In the genomic region with DNA sequence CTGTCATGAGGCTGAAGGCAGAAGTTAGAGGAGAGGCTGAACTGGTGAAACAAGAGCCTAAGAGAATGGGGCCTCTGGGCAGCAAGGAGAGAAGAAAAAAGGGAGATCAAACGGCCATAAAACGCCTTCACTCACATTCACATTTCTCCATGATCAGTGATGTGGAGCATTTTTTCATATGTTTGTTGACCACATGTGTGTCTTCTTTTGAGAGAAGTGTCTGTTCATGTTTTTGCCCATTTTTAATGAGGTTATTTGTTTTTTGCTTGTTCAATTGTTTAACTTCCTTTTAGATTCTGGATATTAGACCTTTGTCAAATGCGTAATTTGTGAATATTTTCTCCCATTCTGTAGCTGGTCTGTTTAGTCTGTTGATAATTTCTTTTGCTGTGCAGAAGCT, we compare ENCODE assay signal across 28 cellular contexts.
"Had no signal": no experiment of that assay in that cellular context is flagged by ENCODE, and none has a peak within 500 bp of the region (broad histone marks: within the 10 kb centered on the region; RNA-seq: fewer than 3 reads in every experiment).

No MANE protein-coding gene starts in this region.

- DNase-seq: stimulated activated CD4-positive, alpha-beta T cell treated with anti-CD3 and anti-CD28 coated beads, Interleukin-4, amount 100 ng/mL, for 1 hour; stimulated activated CD4-positive, alpha-beta T cell treated with anti-CD3 and anti-CD28 coated beads, Interleukin-4, amount 100 ng/mL, for 24 hours; stimulated activated CD4-positive, alpha-beta T cell treated with anti-CD3 and anti-CD28 coated beads, Interleukin-4, amount 100 ng/mL, for 4 hours; stimulated activated CD8-positive, alpha-beta memory T cell treated with anti-CD3 and anti-CD28 coated beads, Interleukin-4, amount 100 ng/mL, for 48 hours; stimulated activated naive B cell treated with anti-CD40 and anti-IgM and Interleukin-4, amounts not matched to agents 10 μg/mL and 1 μg/mL and 100 μg/mL, for 72 hours; stimulated activated naive CD4-positive, alpha-beta T cell; stimulated activated naive CD4-positive, alpha-beta T cell treated with Interleukin-2 at 50 U/mL for 16 hours; stimulated activated naive CD8-positive, alpha-beta T cell treated with anti-CD3 and anti-CD28 coated beads, Interleukin-15, amount 100 ng/mL, for 72 hours; stimulated activated naive CD8-positive, alpha-beta T cell treated with anti-CD3 and anti-CD28 coated beads, Interleukin-15, Interleukin-2, amounts not matched to agents 100 U/mL and 50 U/mL, for 24 hours; stomach; substantia nigra; testis; thyroid gland; tibial artery; transverse colon; trophoblast cell; upper lobe of left lung; upper lobe of right lung; uterus had no signal

- H3K27ac Mint-ChIP-seq: stimulated activated effector memory CD8-positive, alpha-beta T cell treated with anti-CD3 and anti-CD28 coated beads, Interleukin-12 subunit alpha, Interleukin-12 subunit beta, amount 100 ng/mL, for 72 hours; stimulated activated memory B cell treated with anti-CD40 and anti-IgM and Interleukin-4, amounts not matched to agents 10 μg/mL and 1 μg/mL and 100 μg/mL, for 72 hours; stimulated activated naive B cell treated with anti-CD40 and anti-IgM and Interleukin-4, amounts not matched to agents 10 μg/mL and 1 μg/mL and 100 μg/mL, for 72 hours; stimulated activated naive CD8-positive, alpha-beta T cell treated with anti-CD3 and anti-CD28 coated beads, Interleukin-15, amount 100 ng/mL, for 72 hours; stimulated activated naive CD8-positive, alpha-beta T cell treated with anti-CD3 and anti-CD28 coated beads, Interleukin-15, Interleukin-2, amounts not matched to agents 100 ng/mL and 50 ng/mL, for 24 hours; type B pancreatic cell had no signal

- H3K4me1 ChIP-seq: testis, thyroid gland, upper lobe of right lung, vagina had no signal

- H3K27ac ChIP-seq: stomach, suprapubic skin, testis, thoracic aorta, thyroid gland, tibial artery, tibial nerve, transverse colon, upper lobe of left lung, upper lobe of right lung, uterus, vagina had no signal

- H3K27me3 Mint-ChIP-seq: stimulated activated memory B cell treated with anti-CD40 and anti-IgM and Interleukin-4, amounts not matched to agents 10 μg/mL and 1 μg/mL and 100 μg/mL, for 72 hours; type B pancreatic cell had no signal

- FAIRE-seq: urothelium cell line had no signal

- H3K36me3 Mint-ChIP-seq: stimulated activated effector memory CD8-positive, alpha-beta T cell treated with anti-CD3 and anti-CD28 coated beads, Interleukin-12 subunit alpha, Interleukin-12 subunit beta, amount 100 ng/mL, for 72 hours; stimulated activated memory B cell treated with anti-CD40 and anti-IgM and Interleukin-4, amounts not matched to agents 10 μg/mL and 1 μg/mL and 100 μg/mL, for 72 hours had no signal

- ATAC-seq: stimulated activated effector memory CD8-positive, alpha-beta T cell treated with anti-CD3 and anti-CD28 coated beads, Interleukin-12 subunit alpha, Interleukin-12 subunit beta, amount 100 ng/mL, for 72 hours; stimulated activated memory B cell treated with anti-CD40 and anti-IgM and Interleukin-4, amounts not matched to agents 10 μg/mL and 1 μg/mL and 100 μg/mL, for 72 hours; stimulated activated naive B cell treated with anti-CD40 and anti-IgM and Interleukin-4, amounts not matched to agents 10 μg/mL and 1 μg/mL and 100 μg/mL, for 72 hours; stimulated activated naive CD8-positive, alpha-beta T cell treated with anti-CD3 and anti-CD28 coated beads, Interleukin-15, amount 100 ng/mL, for 72 hours; stimulated activated naive CD8-positive, alpha-beta T cell treated with anti-CD3 and anti-CD28 coated beads, Interleukin-15, Interleukin-2, amounts not matched to agents 100 U/mL and 50 U/mL, for 24 hours; upper lobe of right lung had no signal

- H3K4me3 ChIP-seq: stomach, suprapubic skin, testis, thoracic aorta, thyroid gland, tibial artery, tibial nerve, transverse colon, upper lobe of left lung, upper lobe of right lung, uterus, vagina had no signal

- H3K27me3 ChIP-seq: stomach, suprapubic skin, testis, thyroid gland, tibial artery, tibial nerve, transverse colon, upper lobe of left lung, upper lobe of right lung, uterus, vagina had no signal

- H3K9me3 ChIP-seq: suprapubic skin, testis, thyroid gland, transverse colon, upper lobe of right lung, vagina had no signal

- H3K4me3 Mint-ChIP-seq: stimulated activated effector memory CD8-positive, alpha-beta T cell treated with anti-CD3 and anti-CD28 coated beads, Interleukin-12 subunit alpha, Interleukin-12 subunit beta, amount 100 ng/mL, for 72 hours; stimulated activated memory B cell treated with anti-CD40 and anti-IgM and Interleukin-4, amounts not matched to agents 10 μg/mL and 1 μg/mL and 100 μg/mL, for 72 hours; stimulated activated naive B cell treated with anti-CD40 and anti-IgM and Interleukin-4, amounts not matched to agents 10 μg/mL and 1 μg/mL and 100 μg/mL, for 72 hours; stimulated activated naive CD8-positive, alpha-beta T cell treated with anti-CD3 and anti-CD28 coated beads, Interleukin-15, amount 100 ng/mL, for 72 hours; stimulated activated naive CD8-positive, alpha-beta T cell treated with anti-CD3 and anti-CD28 coated beads, Interleukin-15, Interleukin-2, amounts not matched to agents 100 ng/mL and 50 ng/mL, for 24 hours; type B pancreatic cell had no signal

- H3K36me3 ChIP-seq: stomach, suprapubic skin, thoracic aorta, thyroid gland, tibial artery, tibial nerve, transverse colon, upper lobe of left lung, upper lobe of right lung, uterus, vagina had no signal

- H3K4me1 Mint-ChIP-seq: stimulated activated effector memory CD8-positive, alpha-beta T cell treated with anti-CD3 and anti-CD28 coated beads, Interleukin-12 subunit alpha, Interleukin-12 subunit beta, amount 100 ng/mL, for 72 hours; stimulated activated memory B cell treated with anti-CD40 and anti-IgM and Interleukin-4, amounts not matched to agents 10 μg/mL and 1 μg/mL and 100 μg/mL, for 72 hours; stimulated activated naive B cell treated with anti-CD40 and anti-IgM and Interleukin-4, amounts not matched to agents 10 μg/mL and 1 μg/mL and 100 μg/mL, for 72 hours; stimulated activated naive CD8-positive, alpha-beta T cell treated with anti-CD3 and anti-CD28 coated beads, Interleukin-15, amount 100 ng/mL, for 72 hours had no signal
